8 cellular contexts compared by ENCODE assay signal in the genomic region with DNA sequence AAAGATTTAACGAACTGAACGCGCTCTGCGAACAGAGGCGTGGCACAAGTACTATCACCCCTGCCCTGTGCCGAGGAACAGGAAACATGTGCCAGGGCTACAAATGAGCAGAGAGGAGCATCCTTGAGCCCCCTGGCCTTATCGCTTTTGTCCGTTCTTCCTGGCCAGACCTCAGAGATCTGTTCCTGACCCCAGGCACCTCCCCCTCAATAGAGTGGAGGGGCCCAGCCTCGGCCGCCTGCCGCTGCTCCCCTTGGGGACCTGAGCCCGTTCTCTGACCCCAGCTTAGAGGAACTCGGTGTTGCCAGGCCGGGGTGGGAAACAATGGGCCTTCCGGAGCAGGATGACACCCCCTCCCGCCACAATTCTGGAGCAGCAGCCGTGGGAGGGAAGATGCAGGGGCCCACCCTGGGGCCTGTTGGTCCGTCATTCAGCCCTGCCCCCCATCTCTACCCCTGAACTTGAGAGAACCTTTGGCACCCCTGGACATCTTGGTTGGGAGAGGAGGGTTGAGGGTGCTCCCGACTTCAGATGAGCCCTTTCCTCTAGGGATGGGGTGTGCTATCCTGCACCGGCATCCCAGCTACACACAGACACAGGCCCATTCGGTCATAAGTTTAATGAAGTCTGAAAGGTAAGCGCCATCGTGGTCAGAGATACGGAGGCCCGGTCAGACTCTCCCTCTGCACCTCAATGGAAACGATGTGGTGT. TPM values are rescaled to one million over a fixed set of nuclear protein-coding genes. Genes with fewer than 3 reads are reported as not detected.
DNase-seq lines count a peak whose midpoint lies in the region; ATAC-seq lines count a peak whose summit lies in the region.

No MANE protein-coding gene starts in this region.

- H3K27me3 Mint-ChIP-seq in activated naive CD4-positive, alpha-beta T cell treated with anti-CD3 and anti-CD28 coated beads, Interleukin-2, amount 10 ng/mL, durations not matched to agents 7 days and 5 days, result no peaks in the 10 kb centered on the region
- H3K27me3 Mint-ChIP-seq in naive B cell, result no peaks in the 10 kb centered on the region

- no peak overlapping the region for H3K4me3 Mint-ChIP-seq in activated naive CD4-positive, alpha-beta T cell treated with anti-CD3 and anti-CD28 coated beads, Interleukin-2, amount 10 ng/mL, durations not matched to agents 7 days and 5 days
- H3K4me3 Mint-ChIP-seq in naive B cell, result no peak overlapping the region

- peaks cover 19% of the 10 kb centered on the region for H3K4me1 Mint-ChIP-seq in activated naive CD4-positive, alpha-beta T cell treated with anti-CD3 and anti-CD28 coated beads, Interleukin-2, amount 10 ng/mL, durations not matched to agents 7 days and 5 days
- H3K4me1 Mint-ChIP-seq in naive B cell, result peaks cover 10 to 16% (median 12%) of the 10 kb centered on the region in 3 donors

- H3K27ac ChIP-seq in SJCRH30, result peak overlapping the region; percentile 94

- H3K9me3 ChIP-seq in SJCRH30 (replicated peaks) (no peaks in the 10 kb centered on the region), endocrine pancreas (ENCODE audit: control insufficient read depth, low read length) (no peaks in the 10 kb centered on the region)

- H3K4me3 ChIP-seq in SJCRH30 (peak overlapping the region; percentile 71), endocrine pancreas (ENCODE audit: control insufficient read depth, insufficient read depth, low read length) (no peak overlapping the region)

- 0 out of 2 replicates have a peak, but pooled peaks cover 2% of the 10 kb centered on the region for H3K4me1 ChIP-seq in SJCRH30
- no peaks in the 10 kb centered on the region for H3K4me1 ChIP-seq in endocrine pancreas (ENCODE audit: control insufficient read depth, insufficient read depth, low read length)

- H3K27ac Mint-ChIP-seq in activated naive CD4-positive, alpha-beta T cell treated with anti-CD3 and anti-CD28 coated beads, Interleukin-2, amount 10 ng/mL, durations not matched to agents 7 days and 5 days, result no peak overlapping the region
- peak overlapping the region in 1 of 6 donors; percentile 9 for H3K27ac Mint-ChIP-seq in naive B cell

- H3K9me3 Mint-ChIP-seq in activated naive CD4-positive, alpha-beta T cell treated with anti-CD3 and anti-CD28 coated beads, Interleukin-2, amount 10 ng/mL, durations not matched to agents 7 days and 5 days, result no peaks in the 10 kb centered on the region
- H3K9me3 Mint-ChIP-seq in naive B cell, result no peaks in the 10 kb centered on the region

- peaks cover 8% of the 10 kb centered on the region for H3K36me3 ChIP-seq in SJCRH30
- H3K36me3 ChIP-seq in endocrine pancreas (ENCODE audit: control insufficient read depth, insufficient read depth, low read length), result peaks cover 4% of the 10 kb centered on the region

- H3K9ac ChIP-seq in endocrine pancreas (ENCODE audit: control insufficient read depth, insufficient read depth, low read length), result peak overlapping the region; percentile 76

- DNase-seq in activated naive CD4-positive, alpha-beta T cell treated with anti-CD3 and anti-CD28 coated beads, Interleukin-2, amount 10 ng/mL, durations not matched to agents 7 days and 5 days, result peak; percentile 40
- DNase-seq in activated naive CD4-positive, alpha-beta T cell (lab: John Stamatoyannopoulos, UW), result no peak
- peak in 1 of 2 experiments; percentile 32 for DNase-seq in SJCRH30
- peak; percentile 25 for DNase-seq in naive B cell
- no peak for DNase-seq in NCI-H2227 treated with DMSO at 0.1 percent for 48 hours (lab: John Stamatoyannopoulos, UW)

- ATAC-seq in naive B cell (ENCODE audit: low read depth in 2 of 2), result no peak
- ATAC-seq in GM21528 (IDR thresholded peaks at IDR 0.05; ENCODE audit: low FRiP score, unreplicated experiment), result no peak
- no peak for ATAC-seq in GM21526 (IDR thresholded peaks at IDR 0.05; ENCODE audit: low FRiP score, unreplicated experiment)

- peaks cover 9% of the 10 kb centered on the region for H3K36me3 Mint-ChIP-seq in activated naive CD4-positive, alpha-beta T cell treated with anti-CD3 and anti-CD28 coated beads, Interleukin-2, amount 10 ng/mL, durations not matched to agents 7 days and 5 days
- H3K36me3 Mint-ChIP-seq in naive B cell, result no peaks in the 10 kb centered on the region

- no peaks in the 10 kb centered on the region for H3K27me3 ChIP-seq in SJCRH30
- H3K27me3 ChIP-seq in endocrine pancreas (ENCODE audit: control insufficient read depth, insufficient read depth, low read length), result no peaks in the 10 kb centered on the region

- CTCF ChIA-PET in activated naive CD4-positive, alpha-beta T cell treated with anti-CD3 and anti-CD28 coated beads, Interleukin-2, amount 10 ng/mL, durations not matched to agents 7 days and 5 days (lab: Charles Lee), result interaction anchor here (1.1 to 1.5 kb wide), 7 partner anchors 17 to 76 kb away, joined by 3 to 13 read pairs (median 5); partner anchors contain the start of genes CNTROB, KDM6B and TRAPPC1

RNA-seq across cellular contexts. Expression of gene NAA38, which starts 1.1 kb away (rescaled TPM):
- 30.4 and 45.3 TPM in 2 replicates for total RNA-seq in SJCRH30 (2014; rRNA removed; shearing (Covaris generic))
- polyA plus RNA-seq in naive B cell (ENCODE audit: low read depth in 6 of 6), result 100 to 1,000 TPM; 121 to 158 (median 136) TPM

RNA-seq across cellular contexts. Expression of gene TMEM88, which starts 1.4 kb away (rescaled TPM):
- total RNA-seq in SJCRH30 (2014; rRNA removed; shearing (Covaris generic)), result 0.36 and 0.63 TPM in 2 replicates
- under 1 TPM in 1 of 6 donors, not detected in 5; 0.68 TPM for polyA plus RNA-seq in naive B cell (ENCODE audit: low read depth in 6 of 6)

RNA-seq across cellular contexts. Expression of gene CYB5D1, which starts 1.6 kb away (rescaled TPM):
- 3.5 and 5.3 TPM in 2 replicates for total RNA-seq in SJCRH30 (2014; rRNA removed; shearing (Covaris generic))
- 1 to 10 TPM; 3.4 to 5.2 (median 3.7) TPM for polyA plus RNA-seq in naive B cell (ENCODE audit: low read depth in 6 of 6)

RNA-seq across cellular contexts. Expression of gene KDM6B, which starts 22.2 kb away (rescaled TPM):
- total RNA-seq in SJCRH30 (2014; rRNA removed; shearing (Covaris generic)), result 6.4 and 9.0 TPM in 2 replicates
- polyA plus RNA-seq in naive B cell (ENCODE audit: low read depth in 6 of 6), result 1 to 10 TPM in 3 of 6 donors, under 1 TPM in 3; 0.04 to 1.9 (median 0.99) TPM

RNA-seq across cellular contexts. Expression of gene CHD3, which starts 32.4 kb away (rescaled TPM):
- total RNA-seq in SJCRH30 (2014; rRNA removed; shearing (Covaris generic)), result 101 and 109 TPM in 2 replicates
- 1 to 10 TPM in 5 of 6 donors, under 1 TPM in 1; 0.06 to 8.0 (median 3.4) TPM for polyA plus RNA-seq in naive B cell (ENCODE audit: low read depth in 6 of 6)

Comparison
In these comparisons a context has a peak if more than half of its experiments do, and no peak if none do; other contexts are left out.
1. DNase-seq: peak in activated naive CD4-positive, alpha-beta T cell treated with anti-CD3 and anti-CD28 coated beads, Interleukin-2, amount 10 ng/mL, durations not matched to agents 7 days and 5 days (single experiment) and naive B cell (single experiment); none in activated naive CD4-positive, alpha-beta T cell (0 of 4) and NCI-H2227 treated with DMSO at 0.1 percent for 48 hours (single experiment).